ENCODE assay signal across 18 cellular contexts in the genomic region with DNA sequence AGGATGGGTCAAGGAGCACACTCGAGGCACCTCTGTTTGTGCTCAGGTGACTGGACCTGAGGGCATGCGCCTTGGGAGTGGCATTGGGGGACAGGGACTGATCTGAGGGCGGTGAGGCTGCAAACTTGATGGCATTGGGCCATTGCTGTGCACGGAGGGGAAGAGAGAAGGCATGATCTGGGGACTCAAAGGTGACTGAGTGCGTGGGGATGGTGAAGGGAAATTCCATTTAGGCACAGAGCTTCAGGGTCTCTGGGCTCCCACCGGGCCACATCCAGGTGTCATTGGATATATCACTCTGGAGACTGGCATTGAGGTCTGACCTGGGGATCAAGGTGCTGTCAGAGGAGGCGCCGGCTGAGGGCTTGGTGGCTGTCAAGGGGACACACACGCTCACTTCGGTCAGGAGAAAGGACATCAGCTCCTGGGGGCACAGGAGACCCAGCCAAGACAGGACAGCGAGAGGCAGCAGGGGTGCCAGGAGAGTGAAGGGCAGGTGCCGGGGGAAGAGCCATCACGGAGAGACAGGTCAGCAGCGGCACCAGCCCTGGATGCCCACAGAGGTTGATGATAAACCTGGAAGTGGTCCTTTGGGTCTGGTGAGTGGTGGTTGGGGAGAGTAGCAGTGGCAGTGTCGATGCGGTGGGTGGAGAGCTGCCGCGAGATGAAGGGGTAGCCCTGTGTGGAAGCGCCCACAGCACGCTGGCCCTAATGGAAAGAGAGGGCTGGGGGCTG. TPM values are rescaled to one million over a fixed set of nuclear protein-coding genes. Genes with fewer than 3 reads are reported as not detected.
DNase-seq lines count a peak whose midpoint lies in the region; ATAC-seq and TF ChIP-seq lines count a peak whose summit lies in the region.
"Had no signal": no experiment of that assay in that cellular context is flagged by ENCODE, and none has a peak within 500 bp of the region (broad histone marks: within the 10 kb centered on the region; RNA-seq: fewer than 3 reads in every experiment).

No MANE protein-coding gene starts in this region.

- H3K36me3 ChIP-seq in OCI-LY7 (ENCODE audit: insufficient read depth, low read length): peaks cover 62% of the 10 kb centered on the region
- H3K36me3 ChIP-seq: SJSA1 had no signal

- TF ChIP-seq CTCF in OCI-LY7 (conservative IDR thresholded peaks at IDR 0.05; ENCODE audit: low read length): no peak

- BruUV-seq in OCI-LY7 (replicated peaks; lab: Mats Ljungman, UMichigan): no TSS peak

- POLR2A ChIA-PET in activated naive CD8-positive, alpha-beta T cell treated with anti-CD3 and anti-CD28 coated beads, Interleukin-2, amount 10 ng/mL, durations not matched to agents 7 days and 5 days (lab: Charles Lee): no interaction called here
- POLR2A ChIA-PET in OCI-LY7 (lab: Charles Lee): interaction anchor here (0.7 to 4.5 kb wide), 4 partner anchors 9 to 41 kb away, joined by 3 to 26 read pairs (median 3); a partner anchor contains a TSS

- peaks cover 43% of the 10 kb centered on the region for H3K4me1 ChIP-seq in OCI-LY7 (ENCODE audit: insufficient read depth, low read length, poor library complexity, severe bottlenecking)

- no peak overlapping the region for H3K27ac ChIP-seq in OCI-LY7 (ENCODE audit: low read depth, low read length, poor library complexity, severe bottlenecking)
- H3K27ac ChIP-seq: BLaER1, PC-9, SJSA1 had no signal

- intact Hi-C loops in OCI-LY7 (cut with micrococcal nuclease; ENCODE audit: unreplicated experiment): loop anchor here (5.0 to 10.0 kb wide), 3 partner anchors 134 to 1323 kb away; a partner anchor contains a TSS

- no peak for DNase-seq in activated naive CD8-positive, alpha-beta T cell treated with anti-CD3 and anti-CD28 coated beads, Interleukin-2, amount 10 ng/mL, durations not matched to agents 7 days and 5 days
- no peak for DNase-seq in activated naive CD8-positive, alpha-beta T cell treated with anti-CD3 and anti-CD28 coated beads for 36 hours
- DNase-seq in OCI-LY7 (ENCODE audit: low spot score): no peak
- no peak for DNase-seq in memory B cell (ENCODE audit: low spot score in 2 of 2)
- no peak for DNase-seq in NCI-H82 treated with DMSO at 0.1 percent for 48 hours (lab: John Stamatoyannopoulos, UW; ENCODE audit: unreplicated experiment)
- DNase-seq in glomerular visceral epithelial cell (ENCODE audit: extremely low spot score): no peak
- DNase-seq: DND-41, GF-D8, NCI-H1105 treated with DMSO at 0.1 percent for 48 hours, NCI-H187, NCI-H446 had no signal

- peaks cover 24% of the 10 kb centered on the region for H3K36me3 Mint-ChIP-seq in activated naive CD8-positive, alpha-beta T cell treated with anti-CD3 and anti-CD28 coated beads, Interleukin-2, amount 10 ng/mL, durations not matched to agents 7 days and 5 days
- H3K36me3 Mint-ChIP-seq in activated naive CD8-positive, alpha-beta T cell treated with anti-CD3 and anti-CD28 coated beads for 36 hours: peaks cover 29% of the 10 kb centered on the region
- H3K36me3 Mint-ChIP-seq in memory B cell: peaks cover 26% of the 10 kb centered on the region
- peaks cover 43% of the 10 kb centered on the region for H3K36me3 Mint-ChIP-seq in stimulated activated memory B cell treated with anti-CD40 and anti-IgM and Interleukin-4, amounts not matched to agents 10 μg/mL and 1 μg/mL and 100 μg/mL, for 72 hours

- CTCF ChIA-PET in OCI-LY7 (lab: Charles Lee; ENCODE audit: unreplicated experiment): no interaction called here

- H3K4me3 Mint-ChIP-seq in activated naive CD8-positive, alpha-beta T cell treated with anti-CD3 and anti-CD28 coated beads, Interleukin-2, amount 10 ng/mL, durations not matched to agents 7 days and 5 days: no peak overlapping the region
- no peak overlapping the region for H3K4me3 Mint-ChIP-seq in activated naive CD8-positive, alpha-beta T cell treated with anti-CD3 and anti-CD28 coated beads for 36 hours
- no peak overlapping the region for H3K4me3 Mint-ChIP-seq in memory B cell
- H3K4me3 Mint-ChIP-seq in stimulated activated memory B cell treated with anti-CD40 and anti-IgM and Interleukin-4, amounts not matched to agents 10 μg/mL and 1 μg/mL and 100 μg/mL, for 72 hours: no peak overlapping the region

- no peaks in the 10 kb centered on the region for H3K9me2 ChIP-seq in OCI-LY7 (ENCODE audit: insufficient read depth, low read length)

- no peak overlapping the region for H3K4me3 ChIP-seq in OCI-LY7 (ENCODE audit: low read depth, low read length, poor library complexity, severe bottlenecking)
- H3K4me3 ChIP-seq: BLaER1, PC-9, SJSA1 had no signal

- H3K4me1 Mint-ChIP-seq in activated naive CD8-positive, alpha-beta T cell treated with anti-CD3 and anti-CD28 coated beads, Interleukin-2, amount 10 ng/mL, durations not matched to agents 7 days and 5 days: peaks cover 22% of the 10 kb centered on the region
- peaks cover 20% of the 10 kb centered on the region for H3K4me1 Mint-ChIP-seq in activated naive CD8-positive, alpha-beta T cell treated with anti-CD3 and anti-CD28 coated beads for 36 hours
- H3K4me1 Mint-ChIP-seq in memory B cell: peaks cover 41% of the 10 kb centered on the region
- H3K4me1 Mint-ChIP-seq in stimulated activated memory B cell treated with anti-CD40 and anti-IgM and Interleukin-4, amounts not matched to agents 10 μg/mL and 1 μg/mL and 100 μg/mL, for 72 hours: peaks cover 57% of the 10 kb centered on the region

- H3K4me2 ChIP-seq in OCI-LY7 (ENCODE audit: low read length): peak overlapping the region; percentile 100
- H3K4me2 ChIP-seq: BLaER1, PC-9 had no signal

- peaks cover 39% of the 10 kb centered on the region for H3K79me2 ChIP-seq in OCI-LY7 (ENCODE audit: insufficient read depth, low read depth, low read length)

- no peaks in the 10 kb centered on the region for H3K9me3 ChIP-seq in OCI-LY7 (ENCODE audit: low read length)
- H3K9me3 ChIP-seq: BLaER1, SJSA1 had no signal

- no peak overlapping the region for H2AFZ ChIP-seq in OCI-LY7 (ENCODE audit: low read length)
- H2AFZ ChIP-seq: PC-9 had no signal

- peak overlapping the region; percentile 9 for H3K27ac Mint-ChIP-seq in activated naive CD8-positive, alpha-beta T cell treated with anti-CD3 and anti-CD28 coated beads, Interleukin-2, amount 10 ng/mL, durations not matched to agents 7 days and 5 days
- H3K27ac Mint-ChIP-seq in activated naive CD8-positive, alpha-beta T cell treated with anti-CD3 and anti-CD28 coated beads for 36 hours: no peak overlapping the region
- H3K27ac Mint-ChIP-seq in memory B cell: peak overlapping the region; percentile 85
- peak overlapping the region; percentile 89 for H3K27ac Mint-ChIP-seq in stimulated activated memory B cell treated with anti-CD40 and anti-IgM and Interleukin-4, amounts not matched to agents 10 μg/mL and 1 μg/mL and 100 μg/mL, for 72 hours

- H3K9me3 Mint-ChIP-seq in activated naive CD8-positive, alpha-beta T cell treated with anti-CD3 and anti-CD28 coated beads, Interleukin-2, amount 10 ng/mL, durations not matched to agents 7 days and 5 days: no peaks in the 10 kb centered on the region
- no peaks in the 10 kb centered on the region for H3K9me3 Mint-ChIP-seq in activated naive CD8-positive, alpha-beta T cell treated with anti-CD3 and anti-CD28 coated beads for 36 hours
- H3K9me3 Mint-ChIP-seq in memory B cell: no peaks in the 10 kb centered on the region
- H3K9me3 Mint-ChIP-seq in stimulated activated memory B cell treated with anti-CD40 and anti-IgM and Interleukin-4, amounts not matched to agents 10 μg/mL and 1 μg/mL and 100 μg/mL, for 72 hours: no peaks in the 10 kb centered on the region
- H3K9me3 Mint-ChIP-seq: IgD-negative memory B cell had no signal

- H4K20me1 ChIP-seq in OCI-LY7 (ENCODE audit: insufficient read depth, low read length): no peaks in the 10 kb centered on the region
- H4K20me1 ChIP-seq: BLaER1 had no signal

- no peaks in the 10 kb centered on the region for H3K27me3 Mint-ChIP-seq in activated naive CD8-positive, alpha-beta T cell treated with anti-CD3 and anti-CD28 coated beads, Interleukin-2, amount 10 ng/mL, durations not matched to agents 7 days and 5 days
- H3K27me3 Mint-ChIP-seq in activated naive CD8-positive, alpha-beta T cell treated with anti-CD3 and anti-CD28 coated beads for 36 hours: no peaks in the 10 kb centered on the region
- H3K27me3 Mint-ChIP-seq in memory B cell: no peaks in the 10 kb centered on the region
- H3K27me3 Mint-ChIP-seq in stimulated activated memory B cell treated with anti-CD40 and anti-IgM and Interleukin-4, amounts not matched to agents 10 μg/mL and 1 μg/mL and 100 μg/mL, for 72 hours: no peaks in the 10 kb centered on the region
- H3K27me3 Mint-ChIP-seq: IgD-negative memory B cell had no signal

- no peak for ATAC-seq in activated naive CD8-positive, alpha-beta T cell treated with anti-CD3 and anti-CD28 coated beads, Interleukin-2, amount 10 ng/mL, durations not matched to agents 7 days and 5 days (ENCODE audit: low read depth)
- ATAC-seq in memory B cell (ENCODE audit: low read depth) (no peak), GM18873 (IDR thresholded peaks at IDR 0.05; ENCODE audit: low FRiP score, unreplicated experiment) (no peak)
- ATAC-seq in stimulated activated memory B cell treated with anti-CD40 and anti-IgM and Interleukin-4, amounts not matched to agents 10 μg/mL and 1 μg/mL and 100 μg/mL, for 72 hours: no peak

RNA-seq across cellular contexts. Expression of a gene that starts 5.5 kb away (rescaled TPM):
- 10 to 100 TPM; 23.5 to 24.5 TPM for total RNA-seq in activated naive CD8-positive, alpha-beta T cell treated with anti-CD3 and anti-CD28 coated beads, Interleukin-2, amount 10 ng/mL, durations not matched to agents 7 days and 5 days
- total RNA-seq in activated naive CD8-positive, alpha-beta T cell treated with anti-CD3 and anti-CD28 coated beads for 36 hours: 10 to 100 TPM; 23.3 to 23.9 TPM
- 56.9 and 60.2 TPM in 2 replicates for total RNA-seq in OCI-LY7 (2014; rRNA removed; shearing (Covaris generic))
- total RNA-seq in OCI-LY7 (2022): 41.1 and 45.8 TPM in 2 replicates

RNA-seq across cellular contexts. Expression of a gene that starts 18.3 kb away (rescaled TPM):
- total RNA-seq in activated naive CD8-positive, alpha-beta T cell treated with anti-CD3 and anti-CD28 coated beads, Interleukin-2, amount 10 ng/mL, durations not matched to agents 7 days and 5 days: 100 to 1,000 TPM; 138 to 157 TPM
- 100 to 1,000 TPM; 175 to 196 TPM for total RNA-seq in activated naive CD8-positive, alpha-beta T cell treated with anti-CD3 and anti-CD28 coated beads for 36 hours
- 139 and 158 TPM in 2 replicates for total RNA-seq in OCI-LY7 (2014; rRNA removed; shearing (Covaris generic))
- 87.3 and 114 TPM in 2 replicates for total RNA-seq in OCI-LY7 (2022)

RNA-seq across cellular contexts. Expression of a gene that starts 37.6 kb away (rescaled TPM):
- not detected for total RNA-seq in activated naive CD8-positive, alpha-beta T cell treated with anti-CD3 and anti-CD28 coated beads, Interleukin-2, amount 10 ng/mL, durations not matched to agents 7 days and 5 days
- total RNA-seq in activated naive CD8-positive, alpha-beta T cell treated with anti-CD3 and anti-CD28 coated beads for 36 hours: not detected
- total RNA-seq in OCI-LY7 (2014; rRNA removed; shearing (Covaris generic)): 0.35 and 0.59 TPM in 2 replicates
- 0.13 TPM in 1 of 2 replicates, not detected in the other for total RNA-seq in OCI-LY7 (2022)
- total RNA-seq: LHCN-M2 had no signal
